In the genomic region with DNA sequence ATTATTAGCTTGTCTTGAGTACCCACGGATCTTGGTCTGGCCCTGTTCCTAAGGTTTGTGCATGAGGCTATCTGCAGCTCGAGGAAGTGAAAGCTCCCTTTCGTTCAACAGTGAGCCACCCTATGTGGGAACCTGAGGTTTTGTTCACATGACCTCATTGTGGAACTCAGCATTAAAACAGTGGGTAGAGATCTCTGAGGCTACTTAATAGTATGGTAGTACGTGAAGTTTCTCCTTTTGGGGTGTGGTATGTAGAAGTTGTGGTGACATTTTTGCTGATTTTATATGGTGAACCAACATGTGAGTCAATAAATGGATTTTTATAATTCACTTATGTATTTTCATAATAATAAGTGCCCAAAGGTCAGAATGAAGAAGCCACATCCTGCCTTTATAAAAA, we compare ENCODE assay signal across 12 cellular contexts.
DNase-seq lines count a peak whose midpoint lies in the region; ATAC-seq and TF ChIP-seq lines count a peak whose summit lies in the region.
"Had no signal": no experiment of that assay in that cellular context is flagged by ENCODE, and none has a peak within 500 bp of the region (broad histone marks: within the 10 kb centered on the region; RNA-seq: fewer than 3 reads in every experiment).

No MANE protein-coding gene starts in this region.

- no peak for TF ChIP-seq POLR2A in gastroesophageal sphincter (IDR thresholded peaks at IDR 0.05)

- no peaks in the 10 kb centered on the region for H3K27me3 ChIP-seq in gastroesophageal sphincter

- no peak for TF ChIP-seq EP300 in gastroesophageal sphincter (IDR thresholded peaks at IDR 0.05)

- no peaks in the 10 kb centered on the region for H3K4me1 ChIP-seq in gastroesophageal sphincter
- H3K4me1 ChIP-seq: parathyroid adenoma had no signal

- no peaks in the 10 kb centered on the region for H3K9me3 ChIP-seq in gastroesophageal sphincter

- no peak overlapping the region for H3K4me3 ChIP-seq in gastroesophageal sphincter
- H3K4me3 ChIP-seq: SK-N-MC had no signal

- H3K27ac Mint-ChIP-seq in chondrocyte (ENCODE audit: unreplicated experiment) = peak overlapping the region; percentile 62
- no peak overlapping the region for H3K27ac Mint-ChIP-seq in naive thymus-derived CD8-positive, alpha-beta T cell
- H3K27ac Mint-ChIP-seq: activated naive CD8-positive, alpha-beta T cell treated with anti-CD3 and anti-CD28 coated beads, Interleukin-2, amount 10 ng/mL, durations not matched to agents 7 days and 5 days had no signal

- 75 to 78% methylated on average over 4 of the region's 4 CpGs for WGBS in gastroesophageal sphincter (ENCODE audit: low coverage in 1 of 2), 2 donors

- H3K27ac ChIP-seq in gastroesophageal sphincter = no peak overlapping the region
- H3K27ac ChIP-seq: parathyroid adenoma, SK-N-MC had no signal

- POLR2A ChIA-PET in naive thymus-derived CD8-positive, alpha-beta T cell (lab: Charles Lee) = no interaction called here

- H3K9me3 Mint-ChIP-seq in chondrocyte (ENCODE audit: low read depth) = no peaks in the 10 kb centered on the region
- H3K9me3 Mint-ChIP-seq in naive thymus-derived CD8-positive, alpha-beta T cell = peaks cover 0 to 3% (median 0%) of the 10 kb centered on the region in 9 donors
- H3K9me3 Mint-ChIP-seq: activated naive CD8-positive, alpha-beta T cell treated with anti-CD3 and anti-CD28 coated beads, Interleukin-2, amount 10 ng/mL, durations not matched to agents 7 days and 5 days had no signal

- ATAC-seq in GM18502 (IDR thresholded peaks at IDR 0.05; ENCODE audit: poor library complexity, unreplicated experiment) (peak; percentile 91), GM21786 (IDR thresholded peaks at IDR 0.05; ENCODE audit: unreplicated experiment) (peak; percentile 96), HG03571 (IDR thresholded peaks at IDR 0.05; ENCODE audit: unreplicated experiment) (peak; percentile 95), gastroesophageal sphincter (no peak)
- no peak for ATAC-seq in naive thymus-derived CD8-positive, alpha-beta T cell

- TF ChIP-seq CTCF in chondrocyte (IDR thresholded peaks at IDR 0.05) = no peak
- no peak for TF ChIP-seq CTCF in gastroesophageal sphincter (IDR thresholded peaks at IDR 0.05)

- peaks cover 12% of the 10 kb centered on the region for H3K4me1 Mint-ChIP-seq in chondrocyte (ENCODE audit: low read depth)
- peaks cover 0 to 5% (median 0%) of the 10 kb centered on the region in 4 donors for H3K4me1 Mint-ChIP-seq in naive thymus-derived CD8-positive, alpha-beta T cell

- no peaks in the 10 kb centered on the region for H3K36me3 Mint-ChIP-seq in chondrocyte (ENCODE audit: low read depth)
- H3K36me3 Mint-ChIP-seq in naive thymus-derived CD8-positive, alpha-beta T cell = no peaks in the 10 kb centered on the region
- H3K36me3 Mint-ChIP-seq: activated naive CD8-positive, alpha-beta T cell treated with anti-CD3 and anti-CD28 coated beads, Interleukin-2, amount 10 ng/mL, durations not matched to agents 7 days and 5 days had no signal

- no peaks in the 10 kb centered on the region for H3K27me3 Mint-ChIP-seq in chondrocyte (ENCODE audit: low read depth)
- peaks cover 0 to 2% (median 0%) of the 10 kb centered on the region in 5 donors for H3K27me3 Mint-ChIP-seq in naive thymus-derived CD8-positive, alpha-beta T cell
- H3K27me3 Mint-ChIP-seq: activated naive CD8-positive, alpha-beta T cell treated with anti-CD3 and anti-CD28 coated beads, Interleukin-2, amount 10 ng/mL, durations not matched to agents 7 days and 5 days had no signal

- no peaks in the 10 kb centered on the region for H3K36me3 ChIP-seq in gastroesophageal sphincter

- no peak overlapping the region for H3K4me3 Mint-ChIP-seq in chondrocyte (ENCODE audit: unreplicated experiment)
- H3K4me3 Mint-ChIP-seq in naive thymus-derived CD8-positive, alpha-beta T cell = peak overlapping the region in 1 of 10 donors; percentile 25
- H3K4me3 Mint-ChIP-seq: activated naive CD8-positive, alpha-beta T cell treated with anti-CD3 and anti-CD28 coated beads, Interleukin-2, amount 10 ng/mL, durations not matched to agents 7 days and 5 days had no signal

- DNase-seq in chondrocyte (ENCODE audit: low spot score) (no peak), NCI-H1092 (lab: John Stamatoyannopoulos, UW) (no peak), islet precursor cell (no peak)
- DNase-seq in naive thymus-derived CD8-positive, alpha-beta T cell = no peak
- DNase-seq: activated naive CD8-positive, alpha-beta T cell treated with anti-CD3 and anti-CD28 coated beads, Interleukin-2, amount 10 ng/mL, durations not matched to agents 7 days and 5 days; stimulated activated naive CD4-positive, alpha-beta T cell had no signal

Comparison
In these comparisons a context has a peak if more than half of its experiments do, and no peak if none do; other contexts are left out.
1. ATAC-seq: peak in GM18502 (single experiment), GM21786 (single experiment) and HG03571 (single experiment); none in gastroesophageal sphincter (single experiment) and naive thymus-derived CD8-positive, alpha-beta T cell (0 of 2).